29 cellular contexts compared by ENCODE assay signal in genomic region chr10:18313626-18314025, GRCh38.
DNase-seq lines count a peak whose midpoint lies in the region; ATAC-seq, FAIRE-seq and TF ChIP-seq lines count a peak whose summit lies in the region.
"Had no signal": no experiment of that assay in that cellular context is flagged by ENCODE, and none has a peak within 500 bp of the region (broad histone marks: within the 10 kb centered on the region; RNA-seq: fewer than 3 reads in every experiment).

No MANE protein-coding gene starts in this region.

- H3K36me3 ChIP-seq in neural cell (ENCODE audit: insufficient read depth, low read length): no peaks in the 10 kb centered on the region
- H3K36me3 ChIP-seq in uterus: no peaks in the 10 kb centered on the region
- H3K36me3 ChIP-seq in neuronal stem cell (replicated peaks in 1 of 2; ENCODE audit: control insufficient read depth in 2 of 2, insufficient read depth in 2 of 2, low read length in 2 of 2): no peaks in the 10 kb centered on the region

- no peak for TF ChIP-seq EP300 in neural cell (conservative IDR thresholded peaks at IDR 0.05; ENCODE audit: poor library complexity, severe bottlenecking)

- intact Hi-C loops in Right ventricle myocardium superior (cut with DNase I): no loop called here
- intact Hi-C loops in left cardiac atrium (cut with DNase I): no loop called here
- intact Hi-C loops in left ventricle myocardium superior (cut with micrococcal nuclease): no loop called here
- intact Hi-C loops in uterus (cut with DNase I; ENCODE audit: low total_unique reads): no loop called here

- no peaks in the 10 kb centered on the region for H3K79me2 ChIP-seq in neural cell (replicated peaks; ENCODE audit: insufficient read depth, low read length)
- H3K79me2 ChIP-seq: parathyroid adenoma had no signal

- no peak overlapping the region for H4K8ac ChIP-seq in neuronal stem cell (ENCODE audit: low read depth, low read length)

- H3F3A ChIP-seq in neural cell (ENCODE audit: insufficient read depth, low read length, poor library complexity, severe bottlenecking): no peaks in the 10 kb centered on the region

- no peaks in the 10 kb centered on the region for H3K79me1 ChIP-seq in neuronal stem cell (ENCODE audit: low read depth, low read length)

- H3K36me3 Mint-ChIP-seq in activated CD4-positive, alpha-beta memory T cell treated with anti-CD3 and anti-CD28 coated beads, Interleukin-2, amount 10 ng/mL, durations not matched to agents 7 days and 5 days (ENCODE audit: low read depth): no peaks in the 10 kb centered on the region
- H3K36me3 Mint-ChIP-seq: type B pancreatic cell had no signal

- DNase-seq in Right ventricle myocardium superior (no peak), left cardiac atrium (no peak), left ventricle myocardium superior (no peak), uterus (no peak), neuronal stem cell (ENCODE audit: low spot score) (no peak), GM12891 (ENCODE audit: insufficient read length, low spot score) (no peak)
- no peak for DNase-seq in activated CD4-positive, alpha-beta memory T cell treated with anti-CD3 and anti-CD28 coated beads, Interleukin-2, amount 10 ng/mL, durations not matched to agents 7 days and 5 days
- DNase-seq: 8988T; activated CD4-positive, alpha-beta T cell treated with anti-CD3 and anti-CD28 coated beads, Interleukin-2, amount 50 U/mL, for 4 hours; activated T-cell treated with anti-CD3 and anti-CD28 coated beads, Interleukin-2, amount 50 U/mL, for 48 hours; C1 segment of cervical spinal cord; DMS79 treated with DMSO at 0.1 percent for 48 hours; GDM1; glutamatergic neuron; GM23248; mammary epithelial cell; MM.1S; NCI-H2029 treated with DMSO at 0.1 percent for 48 hours; NCI-H526; NK-92 treated with Interleukin-12 subunit alpha and Interleukin-12 subunit beta, amount 100 ng/mL, for 24 hours; PC-3; stimulated activated CD4-positive, alpha-beta T cell treated with anti-CD3 and anti-CD28 coated beads, Interleukin-4, amount 100 ng/mL, for 24 hours; T-helper 2 cell had no signal

- no peak overlapping the region for H2BK120ac ChIP-seq in neuronal stem cell (ENCODE audit: low read depth, low read length)

- H3K4me1 Mint-ChIP-seq in activated CD4-positive, alpha-beta memory T cell treated with anti-CD3 and anti-CD28 coated beads, Interleukin-2, amount 10 ng/mL, durations not matched to agents 7 days and 5 days: no peaks in the 10 kb centered on the region

- H3K9me2 ChIP-seq in neural cell (ENCODE audit: insufficient read depth, low read length): no peaks in the 10 kb centered on the region

- no peak overlapping the region for H2BK5ac ChIP-seq in neuronal stem cell (ENCODE audit: low read length)

- no peak overlapping the region for H2BK12ac ChIP-seq in neuronal stem cell (ENCODE audit: low read length)

- H2AFZ ChIP-seq in neural cell (ENCODE audit: low read depth, low read length) (no peak overlapping the region), neuronal stem cell (ENCODE audit: low read length) (no peak overlapping the region)
- H2AFZ ChIP-seq: GM23248, parathyroid adenoma had no signal

- H4K91ac ChIP-seq in neuronal stem cell (ENCODE audit: low read depth, low read length, poor library complexity): no peak overlapping the region

- H3K27ac ChIP-seq in neural cell (ENCODE audit: low read length) (peak overlapping the region; percentile 32), uterus (peak overlapping the region; percentile 40 to 58), neuronal stem cell (replicated peaks; ENCODE audit: low read length) (no peak overlapping the region)
- H3K27ac ChIP-seq: GM23248, KMS-11 had no signal

- H3K18ac ChIP-seq in neuronal stem cell (ENCODE audit: low read length): no peak overlapping the region

- POLR2A ChIA-PET in activated CD4-positive, alpha-beta memory T cell treated with anti-CD3 and anti-CD28 coated beads, Interleukin-2, amount 10 ng/mL, durations not matched to agents 7 days and 5 days (lab: Charles Lee): no interaction called here

- H3K4me1 ChIP-seq in uterus (no peaks in the 10 kb centered on the region), neuronal stem cell (ENCODE audit: control insufficient read depth in 2 of 2, insufficient read depth in 1 of 2, low read depth in 1 of 2, low read length in 2 of 2) (no peaks in the 10 kb centered on the region)
- H3K4me1 ChIP-seq: parathyroid adenoma had no signal

- H2BK15ac ChIP-seq in neuronal stem cell (ENCODE audit: low read length): no peak overlapping the region

- TF ChIP-seq RAD21 in neural cell (conservative IDR thresholded peaks at IDR 0.05): no peak

- no peak overlapping the region for H3K4me3 ChIP-seq in neural cell (ENCODE audit: low read length)
- peak overlapping the region in 1 of 2 donors; percentile 1 for H3K4me3 ChIP-seq in uterus
- no peak overlapping the region for H3K4me3 ChIP-seq in neuronal stem cell (ENCODE audit: low read length in 2 of 2)
- H3K4me3 ChIP-seq: GM23248 had no signal

- H3K9me3 Mint-ChIP-seq in activated CD4-positive, alpha-beta memory T cell treated with anti-CD3 and anti-CD28 coated beads, Interleukin-2, amount 10 ng/mL, durations not matched to agents 7 days and 5 days: no peaks in the 10 kb centered on the region
- H3K9me3 Mint-ChIP-seq: neural crest cell, type B pancreatic cell had no signal

- no peak overlapping the region for H3K9ac ChIP-seq in neural cell (ENCODE audit: low read length)
- H3K9ac ChIP-seq in neuronal stem cell (ENCODE audit: low read depth, low read length, poor library complexity): no peak overlapping the region
- H3K9ac ChIP-seq: GM23248, KMS-11, parathyroid adenoma had no signal

- H3K27ac Mint-ChIP-seq in activated CD4-positive, alpha-beta memory T cell treated with anti-CD3 and anti-CD28 coated beads, Interleukin-2, amount 10 ng/mL, durations not matched to agents 7 days and 5 days: no peak overlapping the region

- no peak for FAIRE-seq in GM12891 (lab: Jason Lieb, UNC)

- H3K27me3 ChIP-seq in neural cell (ENCODE audit: insufficient read depth, low read depth, low read length): no peaks in the 10 kb centered on the region
- no peaks in the 10 kb centered on the region for H3K27me3 ChIP-seq in uterus
- H3K27me3 ChIP-seq in neuronal stem cell (ENCODE audit: control insufficient read depth in 3 of 3, insufficient read depth in 3 of 3, low read depth in 1 of 3, low read length in 3 of 3): no peaks in the 10 kb centered on the region

- no CpG with 5 or more reads among the region's 6 CpGs for WGBS in neuronal stem cell (ENCODE audit: extremely low coverage in 2 of 2, insufficient read length in 2 of 2, insufficient replicate concordance in 1 of 2), 2 donors

- H3K14ac ChIP-seq in neuronal stem cell (ENCODE audit: low read length): no peak overlapping the region

- H3K9me3 ChIP-seq in neural cell (ENCODE audit: low read length) (no peaks in the 10 kb centered on the region), uterus (no peaks in the 10 kb centered on the region), neuronal stem cell (replicated peaks in 1 of 2; ENCODE audit: control insufficient read depth in 2 of 2, insufficient read depth in 1 of 2, low read depth in 1 of 2, low read length in 2 of 2) (no peaks in the 10 kb centered on the region)

- H3K27me3 Mint-ChIP-seq in activated CD4-positive, alpha-beta memory T cell treated with anti-CD3 and anti-CD28 coated beads, Interleukin-2, amount 10 ng/mL, durations not matched to agents 7 days and 5 days: no peaks in the 10 kb centered on the region
- H3K27me3 Mint-ChIP-seq: type B pancreatic cell had no signal

- no peak for TF ChIP-seq POLR2A in uterus (IDR thresholded peaks at IDR 0.05)
- TF ChIP-seq POLR2A in GM12891 (IDR thresholded peaks at IDR 0.05; ENCODE audit: low read depth, low read length): no peak

- H2AK5ac ChIP-seq in neuronal stem cell (ENCODE audit: low read depth, low read length): no peak overlapping the region

- H3K23ac ChIP-seq in neuronal stem cell (ENCODE audit: low read depth, low read length, poor library complexity): no peak overlapping the region

- no peak overlapping the region for H3K4ac ChIP-seq in neuronal stem cell (ENCODE audit: low read length)

- no peak overlapping the region for H3K4me3 Mint-ChIP-seq in activated CD4-positive, alpha-beta memory T cell treated with anti-CD3 and anti-CD28 coated beads, Interleukin-2, amount 10 ng/mL, durations not matched to agents 7 days and 5 days
- H3K4me3 Mint-ChIP-seq: neural crest cell, type B pancreatic cell had no signal

- no peak overlapping the region for H3K4me2 ChIP-seq in neural cell (ENCODE audit: low read length)
- H3K4me2 ChIP-seq in neuronal stem cell (ENCODE audit: insufficient read depth, low read length, poor library complexity, severe bottlenecking): no peak overlapping the region
- H3K4me2 ChIP-seq: KMS-11 had no signal

- CTCF ChIA-PET in activated CD4-positive, alpha-beta memory T cell treated with anti-CD3 and anti-CD28 coated beads, Interleukin-2, amount 10 ng/mL, durations not matched to agents 7 days and 5 days (lab: Charles Lee): no interaction called here

- ATAC-seq in Right ventricle myocardium superior (ENCODE audit: poor library complexity): peak; percentile 29
- no peak for ATAC-seq in left cardiac atrium
- ATAC-seq in left ventricle myocardium superior: peak; percentile 28
- ATAC-seq: activated CD4-positive, CD25-positive, alpha-beta regulatory T cell treated with anti-CD3 and anti-CD28 coated beads, Interleukin-2, amount 50 U/mL, for 24 hours; PC-3 had no signal

- TF ChIP-seq CTCF in neural cell (IDR thresholded peaks at IDR 0.05; ENCODE audit: poor library complexity, severe bottlenecking) (no peak), uterus (IDR thresholded peaks at IDR 0.05) (no peak)

- H4K20me1 ChIP-seq in neural cell (ENCODE audit: insufficient read depth): no peaks in the 10 kb centered on the region

TF ChIP-seq in neural cell, 6 proteins besides CTCF, POLR2A, EP300 and RAD21 (continues in another document):
- no peak for TF ChIP-seq SMC3 (conservative IDR thresholded peaks at IDR 0.05; ENCODE audit: poor library complexity)
- TF ChIP-seq POLR2AphosphoS5 (IDR thresholded peaks at IDR 0.05): no peak
- no peak for TF ChIP-seq TAF1 (IDR thresholded peaks at IDR 0.05; ENCODE audit: low read depth)

TF ChIP-seq in GM12891, 5 proteins besides CTCF, POLR2A, EP300 and RAD21:
- TF ChIP-seq PAX5 (IDR thresholded peaks at IDR 0.05; ENCODE audit: insufficient read depth, low read length, severe bottlenecking): no peak
- no peak for TF ChIP-seq SPI1 (IDR thresholded peaks at IDR 0.05; ENCODE audit: low read depth, low read length)
- no peak for TF ChIP-seq TAF1 (IDR thresholded peaks at IDR 0.05; ENCODE audit: low read depth, low read length)
- TF ChIP-seq POLR2AphosphoS5 (IDR thresholded peaks at IDR 0.05; ENCODE audit: low read depth, low read length): no peak
- no peak for TF ChIP-seq POU2F2 (IDR thresholded peaks at IDR 0.05; ENCODE audit: low read depth, low read length)
TF ChIP-seq in GM12891: peak in this region for 0.

Comparison
In these comparisons a context has a peak if more than half of its experiments do, and no peak if none do; other contexts are left out.
1. ATAC-seq: peak in Right ventricle myocardium superior (single experiment) and left ventricle myocardium superior (single experiment); none in left cardiac atrium (0 of 2).